Comparison of ENCODE assay signal across 8 cellular contexts in the genomic region with DNA sequence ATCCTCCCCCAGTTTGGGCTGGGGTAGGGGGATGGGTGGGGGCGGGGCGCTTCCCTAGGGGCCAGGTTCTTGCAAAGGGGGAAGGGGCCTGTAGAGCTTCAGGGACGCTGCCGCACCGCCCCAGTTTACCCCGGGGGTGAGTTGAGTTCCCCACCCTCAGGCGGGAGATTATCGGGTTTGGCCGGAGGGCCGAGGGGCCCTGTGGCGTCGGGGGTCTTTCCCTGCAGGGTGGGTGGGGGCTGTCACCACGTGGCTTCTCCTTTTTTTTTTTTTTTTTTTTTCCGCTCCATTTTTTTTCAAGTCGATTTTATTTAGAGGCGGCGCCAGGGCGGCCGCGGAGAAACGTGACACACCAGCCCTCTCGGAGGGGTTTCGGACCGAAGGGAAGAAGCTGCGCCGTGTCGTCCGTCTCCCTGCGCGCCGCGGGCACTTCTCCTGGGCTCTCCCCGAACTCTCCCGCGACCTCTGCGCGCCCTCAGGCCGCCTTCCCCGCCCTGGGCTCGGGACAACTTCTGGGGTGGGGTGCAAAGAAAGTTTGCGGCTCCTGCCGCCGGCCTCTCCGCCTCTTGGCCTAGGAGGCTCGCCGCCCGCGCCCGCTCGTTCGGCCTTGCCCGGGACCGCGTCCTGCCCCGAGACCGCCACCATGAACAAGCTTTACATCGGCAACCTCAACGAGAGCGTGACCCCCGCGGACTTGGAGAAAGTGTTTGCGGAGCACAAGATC. TPM values are rescaled to one million over a fixed set of nuclear protein-coding genes. Genes with fewer than 3 reads are reported as not detected.
DNase-seq lines count a peak whose midpoint lies in the region; ATAC-seq lines count a peak whose summit lies in the region.

A gene (plus strand): TSS at position 283 of the 724 bp plus-strand sequence. CDS start 361 bp downstream, at position 644.

- H3K27me3 Mint-ChIP-seq in activated naive CD4-positive, alpha-beta T cell treated with anti-CD3 and anti-CD28 coated beads, Interleukin-2, amount 50 U/mL, for 24 hours = peaks cover 64% of the 10 kb centered on the region
- H3K27me3 Mint-ChIP-seq in immature natural killer cell (ENCODE audit: low read depth in 3 of 3) = peaks cover 43 to 68% (median 52%) of the 10 kb centered on the region in 3 donors

- H3K9me3 Mint-ChIP-seq in activated naive CD4-positive, alpha-beta T cell treated with anti-CD3 and anti-CD28 coated beads, Interleukin-2, amount 50 U/mL, for 24 hours = peaks cover 12% of the 10 kb centered on the region
- peaks cover 0 to 3% (median 0%) of the 10 kb centered on the region in 6 donors for H3K9me3 Mint-ChIP-seq in immature natural killer cell

- H3K27me3 ChIP-seq in MG63 (peaks cover 80% of the 10 kb centered on the region), aorta (ENCODE audit: control insufficient read depth in 1 of 2, insufficient read depth in 2 of 2, low read length in 1 of 2) (no peaks in the 10 kb centered on the region)

- peaks cover 9% of the 10 kb centered on the region for H3K36me3 Mint-ChIP-seq in activated naive CD4-positive, alpha-beta T cell treated with anti-CD3 and anti-CD28 coated beads, Interleukin-2, amount 50 U/mL, for 24 hours
- no peaks in the 10 kb centered on the region for H3K36me3 Mint-ChIP-seq in immature natural killer cell

- H3K36me3 ChIP-seq in MG63 = no peaks in the 10 kb centered on the region
- no peaks in the 10 kb centered on the region for H3K36me3 ChIP-seq in aorta (ENCODE audit: control insufficient read depth in 1 of 2, insufficient read depth in 2 of 2, low read length in 1 of 2)

- H3K27ac Mint-ChIP-seq in activated naive CD4-positive, alpha-beta T cell treated with anti-CD3 and anti-CD28 coated beads, Interleukin-2, amount 50 U/mL, for 24 hours = no peak within 1 kb of the TSS
- no peak within 1 kb of the TSS for H3K27ac Mint-ChIP-seq in immature natural killer cell

- H3K4me3 Mint-ChIP-seq in activated naive CD4-positive, alpha-beta T cell treated with anti-CD3 and anti-CD28 coated beads, Interleukin-2, amount 50 U/mL, for 24 hours = peak within 1 kb of the TSS; percentile 66
- H3K4me3 Mint-ChIP-seq in immature natural killer cell = peak within 1 kb of the TSS; percentile 59 to 73 (median 68)

- no peak within 1 kb of the TSS for H3K27ac ChIP-seq in aorta (ENCODE audit: low read depth in 1 of 2, low read length in 2 of 2)

- no peaks in the 10 kb centered on the region for H3K4me1 ChIP-seq in aorta (ENCODE audit: control insufficient read depth in 1 of 2, insufficient read depth in 2 of 2, low read length in 2 of 2)

- ATAC-seq in aorta (ENCODE audit: low FRiP score) = peak; percentile 59
- ATAC-seq in HG03175 (IDR thresholded peaks at IDR 0.05; ENCODE audit: unreplicated experiment) = no peak

- WGBS in aorta, 2 donors = 3% methylated on average over 53 to 62 of the region's 62 CpGs

- DNase-seq in DMS114 treated with DMSO at 0.1 percent for 48 hours (lab: John Stamatoyannopoulos, UW; ENCODE audit: unreplicated experiment) = peak; percentile 63
- peak; percentile 30 for DNase-seq in MG63
- peak in 2 of 3 donors; percentile 22 to 29 for DNase-seq in immature natural killer cell
- DNase-seq in aorta = no peak
- no peak for DNase-seq in SHP77 treated with DMSO at 0.1 percent for 48 hours (lab: John Stamatoyannopoulos, UW)
- no peak for DNase-seq in GM19240 (ENCODE audit: insufficient read length, low spot score)

- H3K4me3 ChIP-seq in MG63 (peak within 1 kb of the TSS; percentile 41), aorta (ENCODE audit: low read length in 2 of 2) (no peak within 1 kb of the TSS)

- intact Hi-C loops in aorta (cut with DNase I) = no loop called here

- peaks cover 25% of the 10 kb centered on the region for H3K4me1 Mint-ChIP-seq in activated naive CD4-positive, alpha-beta T cell treated with anti-CD3 and anti-CD28 coated beads, Interleukin-2, amount 50 U/mL, for 24 hours
- peaks cover 32 to 35% of the 10 kb centered on the region in 2 donors for H3K4me1 Mint-ChIP-seq in immature natural killer cell

- H3K9me3 ChIP-seq in MG63 (no peaks in the 10 kb centered on the region), aorta (ENCODE audit: control insufficient read depth, low read length) (no peaks in the 10 kb centered on the region)

RNA-seq across cellular contexts. Expression of the gene that starts here (rescaled TPM):
- total RNA-seq in MG63 (2014; rRNA removed; shearing (Covaris generic); ENCODE audit: low replicate concordance) = 0.52 and 0.95 TPM in 2 replicates
- not detected for polyA plus RNA-seq in immature natural killer cell
- under 1 TPM in 1 of 2 donors, not detected in 1; 0.29 TPM for total RNA-seq in aorta
- polyA plus RNA-seq in aorta = under 1 TPM in 1 of 2 donors, not detected in 1; 0.13 TPM

Comparison
In these comparisons a context has a peak if more than half of its experiments do, and no peak if none do; other contexts are left out.
1. Peak in DNase-seq and H3K4me3 ChIP-seq in MG63; RNA of the gene not detected or under 1 TPM.
2. Peak in DNase-seq in immature natural killer cell; RNA of the gene not detected or under 1 TPM.
3. Peak in ATAC-seq in aorta; RNA of the gene not detected or under 1 TPM.